Comparison of ENCODE assay signal across 8 cellular contexts in genomic region chr4:15005474-15006115, GRCh38. TPM values are rescaled to one million over a fixed set of nuclear protein-coding genes. Genes with fewer than 3 reads are reported as not detected.
DNase-seq lines count a peak whose midpoint lies in the region; ATAC-seq, FAIRE-seq and TF ChIP-seq lines count a peak whose summit lies in the region.

No MANE protein-coding gene starts in this region.

- H3K9me3 ChIP-seq in A549 (no peaks in the 10 kb centered on the region), mucosa of rectum (ENCODE audit: control insufficient read depth in 2 of 2, low read length in 2 of 2) (no peaks in the 10 kb centered on the region)

- CTCF ChIA-PET in A549 (lab: Yijun Ruan, JAX), result no interaction called here

- H3K4me1 ChIP-seq in A549 (peaks cover 33% of the 10 kb centered on the region), mucosa of rectum (ENCODE audit: control insufficient read depth in 2 of 2, insufficient read depth in 2 of 2, low read length in 2 of 2) (peaks cover 5 to 11% of the 10 kb centered on the region in 2 donors)

- ATAC-seq in A549 (no peak), GM18858 (IDR thresholded peaks at IDR 0.05; ENCODE audit: unreplicated experiment) (no peak), GM19035 (IDR thresholded peaks at IDR 0.05; ENCODE audit: unreplicated experiment) (no peak)

- 1% methylated on average over 4 of the region's 4 CpGs for WGBS in A549 (ENCODE audit: missing lambda C conversion rate)

- peak overlapping the region; percentile 66 to 99 for H3K9ac ChIP-seq in mucosa of rectum (ENCODE audit: low read depth in 1 of 2, low read length in 2 of 2)

- no peaks in the 10 kb centered on the region for H3K27me3 ChIP-seq in mucosa of rectum (ENCODE audit: control insufficient read depth in 2 of 2, insufficient read depth in 2 of 2, low read length in 2 of 2)

- TF ChIP-seq RAD21 in A549 (conservative IDR thresholded peaks at IDR 0.05 in 1 of 2, IDR thresholded peaks at IDR 0.05 in 1 of 2), result no peak

- H3K9me3 Mint-ChIP-seq in HFFc6, result no peaks in the 10 kb centered on the region

- peak overlapping the region; percentile 93 to 100 for H3K27ac ChIP-seq in A549
- peak overlapping the region; percentile 99 to 100 for H3K27ac ChIP-seq in mucosa of rectum (ENCODE audit: low read depth in 2 of 2, low read length in 2 of 2)

- peaks cover 2% of the 10 kb centered on the region for H3K27me3 Mint-ChIP-seq in HFFc6 (ENCODE audit: insufficient read depth)

- POLR2A ChIA-PET in A549 (lab: Yijun Ruan, JAX), result interaction anchor here (0.7 to 1.0 kb wide), 2 partner anchors 14 to 898 kb away, joined by 3 read pairs; no protein-coding TSS in a partner anchor

- H3K36me3 Mint-ChIP-seq in HFFc6 (ENCODE audit: low read depth), result peaks cover 45% of the 10 kb centered on the region

- H3K4me2 ChIP-seq in A549, result peak overlapping the region; percentile 80

- DNase-seq in A549 (ENCODE audit: low read depth in 1 of 2, low spot score in 1 of 2) (no peak), HFFc6 (no peak), cardiac fibroblast (ENCODE audit: low read depth in 2 of 2) (no peak), NCI-H2107 (lab: John Stamatoyannopoulos, UW) (no peak), SK-N-DZ (ENCODE audit: low spot score) (no peak)

- H3K4me1 Mint-ChIP-seq in HFFc6 (ENCODE audit: low read depth), result peaks cover 47% of the 10 kb centered on the region

- TF ChIP-seq CTCF in A549 (IDR thresholded peaks at IDR 0.05), result no peak
- no peak for TF ChIP-seq CTCF in HFFc6 (IDR thresholded peaks at IDR 0.05)
- TF ChIP-seq CTCF in cardiac fibroblast (IDR thresholded peaks at IDR 0.05; ENCODE audit: low read depth, low read length), result no peak

- peaks cover 8 to 13% of the 10 kb centered on the region in 2 donors for H3K36me3 ChIP-seq in mucosa of rectum (ENCODE audit: control insufficient read depth in 2 of 2, insufficient read depth in 2 of 2, low read length in 2 of 2)

- H3K4me3 ChIP-seq in A549 (peak overlapping the region; percentile 71), cardiac fibroblast (replicated peaks in 1 of 2; ENCODE audit: low read depth in 2 of 2, low read length in 2 of 2) (peak overlapping the region; percentile 69 to 99), mucosa of rectum (ENCODE audit: low read length in 2 of 2) (peak overlapping the region; percentile 81 to 84)

- H3K27ac Mint-ChIP-seq in HFFc6, result peak overlapping the region; percentile 83

- peak overlapping the region; percentile 92 for H3K4me3 Mint-ChIP-seq in HFFc6

- TF ChIP-seq POLR2A in A549 (IDR thresholded peaks at IDR 0.05; ENCODE audit: low read length), result no peak

- no peak for TF ChIP-seq EP300 in A549 (IDR thresholded peaks at IDR 0.05)

- FAIRE-seq in A549 (lab: Jason Lieb, UNC), result no peak

TF ChIP-seq in A549, 52 proteins besides CTCF, POLR2A, EP300 and RAD21:
- TF ChIP-seq HOXB13 (CRISPR knock-in tag; IDR thresholded peaks at IDR 0.05; ENCODE audit: low read depth), result no peak
- no peak for TF ChIP-seq CHD4 (IDR thresholded peaks at IDR 0.05; ENCODE audit: borderline replicate concordance)
- no peak for TF ChIP-seq BHLHE40 (IDR thresholded peaks at IDR 0.05; ENCODE audit: low read depth, low read length)
- no peak for TF ChIP-seq EHF (CRISPR knock-in tag; IDR thresholded peaks at IDR 0.05)
- TF ChIP-seq RNF2 (IDR thresholded peaks at IDR 0.05; ENCODE audit: borderline replicate concordance, low read depth), result no peak
- no peak for TF ChIP-seq POLR2AphosphoS2 (conservative IDR thresholded peaks at IDR 0.05; ENCODE audit: low read length)
- TF ChIP-seq SREBF2 (IDR thresholded peaks at IDR 0.05), result no peak
- no peak for TF ChIP-seq ZC3H11A (IDR thresholded peaks at IDR 0.05)
- TF ChIP-seq GATA3 (IDR thresholded peaks at IDR 0.05; ENCODE audit: borderline replicate concordance), result no peak
- no peak for TF ChIP-seq KDM1A (IDR thresholded peaks at IDR 0.05; ENCODE audit: low read depth)
- no peak for TF ChIP-seq CBX2 (IDR thresholded peaks at IDR 0.05; ENCODE audit: borderline replicate concordance, low read depth)
- no peak for TF ChIP-seq BCL3 (IDR thresholded peaks at IDR 0.05)
- no peak for TF ChIP-seq RCOR1 (IDR thresholded peaks at IDR 0.05; ENCODE audit: low read depth, low read length)
- TF ChIP-seq MAFK (IDR thresholded peaks at IDR 0.05; ENCODE audit: partially characterized antibody), result no peak
- no peak for TF ChIP-seq EHMT2 (IDR thresholded peaks at IDR 0.05; ENCODE audit: low read depth)
- no peak for TF ChIP-seq HOXA7 (CRISPR knock-in tag; IDR thresholded peaks at IDR 0.05)
- TF ChIP-seq MAX (IDR thresholded peaks at IDR 0.05), result no peak
TF ChIP-seq in A549: peak in this region for 0.

RNA-seq across cellular contexts. Expression of gene CPEB2, which starts 3.3 kb away (rescaled TPM):
- polyA plus RNA-seq in A549 (2011; rRNA removed) (16.8 and 24.3 TPM in 2 replicates), A549 (2017; fragmentation: RNase III; extraction: RNeasy Plus Mini Kit Qiagen cat#74134 plus additional on column Dnase treatment) (11.4 to 16.4 TPM (median 16.2 TPM) in 3 replicates)
- 2.9 and 3.3 TPM in 2 replicates for polyA plus RNA-seq in A549 (2012; cell fraction: cytosol; rRNA removed)
- 4.4 and 7.5 TPM in 2 replicates for polyA plus RNA-seq in A549 (2012; cell fraction: nucleus; rRNA removed)
- polyA minus RNA-seq in A549 (2011; rRNA and poly(A)+ RNA removed), result 19.8 and 21.3 TPM in 2 replicates
- 10 to 100 TPM; 18.9 to 27.8 (median 22.8) TPM for total RNA-seq in HFFc6 (2021; fragmentation: NEBNext Ultra II Directional; extraction: Animal tissue kit (Norgen Biotek cat#: 25700))
- 3.1 and 4.3 TPM in 2 replicates for polyA plus RNA-seq in SK-N-DZ (2014; cell fraction: cytosol; rRNA removed)
- polyA plus RNA-seq in SK-N-DZ (2014; cell fraction: nucleus; rRNA removed), result 3.9 and 5.6 TPM in 2 replicates
